Comparison of ENCODE assay signal across 1 cellular context in the genomic region with DNA sequence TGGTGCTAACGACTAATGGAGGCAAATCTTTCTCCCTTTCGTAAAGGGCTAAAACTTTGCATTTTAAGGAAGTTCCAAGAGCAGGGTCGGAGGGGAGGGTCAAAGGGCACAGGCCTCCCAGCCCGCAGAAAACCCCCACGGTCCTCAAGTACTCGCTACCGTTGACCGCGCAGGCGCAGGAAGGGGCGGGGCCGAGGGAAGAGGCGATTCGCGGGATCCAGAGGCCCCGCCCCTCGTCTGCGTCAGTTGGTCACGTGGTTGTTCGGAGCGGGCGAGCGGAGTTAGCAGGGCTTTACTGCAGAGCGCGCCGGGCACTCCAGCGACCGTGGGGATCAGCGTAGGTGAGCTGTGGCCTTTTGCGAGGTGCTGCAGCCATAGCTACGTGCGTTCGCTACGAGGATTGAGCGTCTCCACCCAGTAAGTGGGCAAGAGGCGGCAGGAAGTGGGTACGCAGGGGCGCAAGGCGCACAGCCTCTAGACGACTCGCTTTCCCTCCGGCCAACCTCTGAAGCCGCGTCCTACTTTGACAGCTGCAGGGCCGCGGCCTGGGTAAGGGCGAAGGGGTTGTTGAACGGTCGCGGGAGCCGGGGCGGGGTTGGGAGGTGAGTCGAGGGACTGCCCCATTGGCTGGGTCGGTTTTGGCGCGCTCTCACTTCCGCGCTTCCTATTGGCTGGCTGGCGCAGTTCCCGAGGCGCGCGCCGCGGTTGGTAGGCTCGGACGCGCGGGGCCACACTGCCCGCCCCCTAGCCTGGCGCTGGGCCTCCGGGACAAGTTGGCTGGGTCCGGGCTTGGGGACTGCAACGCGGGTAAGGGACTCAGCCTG.
TF ChIP-seq lines count a peak whose summit lies in the region.

A gene (plus strand): TSS at position 242 of the 824 bp plus-strand sequence. CDS start 2,310 bp downstream, outside the sequence.

TF ChIP-seq in H1, 55 proteins besides CTCF, POLR2A, EP300 and RAD21:
- TF ChIP-seq, protein P1, sequence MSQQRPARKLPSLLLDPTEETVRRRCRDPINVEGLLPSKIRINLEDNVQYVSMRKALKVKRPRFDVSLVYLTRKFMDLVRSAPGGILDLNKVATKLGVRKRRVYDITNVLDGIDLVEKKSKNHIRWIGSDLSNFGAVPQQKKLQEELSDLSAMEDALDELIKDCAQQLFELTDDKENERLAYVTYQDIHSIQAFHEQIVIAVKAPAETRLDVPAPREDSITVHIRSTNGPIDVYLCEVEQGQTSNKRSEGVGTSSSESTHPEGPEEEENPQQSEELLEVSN (IDR thresholded peaks at IDR 0.05): peak; percentile 90
- TF ChIP-seq HDAC6 (IDR thresholded peaks at IDR 0.05; ENCODE audit: low read depth, low read length) (no peak), POU5F1 (IDR thresholded peaks at IDR 0.05; ENCODE audit: low read depth, low read length) (no peak), SP1 (IDR thresholded peaks at IDR 0.05; ENCODE audit: low read depth, low read length) (peak; percentile 64; the same call in 1 of the 2 replicates), GTF2F1 (IDR thresholded peaks at IDR 0.05; ENCODE audit: borderline replicate concordance, low read depth, low read length) (0 out of 2 replicates have a peak, but pooled peaks have one; percentile 39), KDM1A (IDR thresholded peaks at IDR 0.05; ENCODE audit: borderline replicate concordance, low read length) (no peak), PHF8 (conservative IDR thresholded peaks at IDR 0.05; ENCODE audit: low read depth, low read length) (peak; percentile 96), CBX8 (IDR thresholded peaks at IDR 0.05; ENCODE audit: borderline replicate concordance, low read depth, low read length) (no peak), TBP (IDR thresholded peaks at IDR 0.05; ENCODE audit: low read depth, low read length) (peak; percentile 79), SRF (IDR thresholded peaks at IDR 0.05; ENCODE audit: low read depth, low read length) (no peak), SIX5 (IDR thresholded peaks at IDR 0.05; ENCODE audit: low read depth, low read length) (no peak), RBBP5 (IDR thresholded peaks at IDR 0.05; ENCODE audit: borderline replicate concordance, low read depth, low read length) (peak; percentile 71; the same call in 1 of the 2 replicates), NRF1 (IDR thresholded peaks at IDR 0.05; ENCODE audit: low read depth, low read length) (peak; percentile 75), CHD2 (IDR thresholded peaks at IDR 0.05; ENCODE audit: low read length) (peak; percentile 66), SP4 (IDR thresholded peaks at IDR 0.05; ENCODE audit: low read length) (peak; percentile 83), CREB1 (IDR thresholded peaks at IDR 0.05) (peak; percentile 12; the same call in 1 of the 2 replicates), POLR2AphosphoS5 (IDR thresholded peaks at IDR 0.05; ENCODE audit: low read depth, low read length) (peak; percentile 95), SAP30 (IDR thresholded peaks at IDR 0.05; ENCODE audit: insufficient read depth, insufficient replicate concordance, low read length) (peak; percentile 97), KDM5A (IDR thresholded peaks at IDR 0.05; ENCODE audit: low read length) (0 out of 2 replicates have a peak, but pooled peaks have one; percentile 35), BCL11A (IDR thresholded peaks at IDR 0.05; ENCODE audit: low read depth in 2 of 2, low read length in 2 of 2) (no peak), KDM4A (IDR thresholded peaks at IDR 0.05; ENCODE audit: low read depth, low read length, severe bottlenecking) (peak; percentile 87), RNF2 (IDR thresholded peaks at IDR 0.05; ENCODE audit: borderline replicate concordance, low read depth, low read length, missing control alignments, poor library complexity, severe bottlenecking) (no peak), JUND (IDR thresholded peaks at IDR 0.05; ENCODE audit: low read length) (0 out of 2 replicates have a peak, but pooled peaks have one; percentile 10), EZH2 (IDR thresholded peaks at IDR 0.05; ENCODE audit: low read depth, low read length, severe bottlenecking) (no peak), RXRA (IDR thresholded peaks at IDR 0.05; ENCODE audit: insufficient read depth, low read depth, low read length) (no peak), TAF1 (IDR thresholded peaks at IDR 0.05; ENCODE audit: low read depth, low read length) (peak; percentile 83), ASH2L (IDR thresholded peaks at IDR 0.05; ENCODE audit: low read length) (peak; percentile 81), SIN3A (conservative IDR thresholded peaks at IDR 0.05 in 1 of 2, IDR thresholded peaks at IDR 0.05 in 1 of 2; ENCODE audit: low read depth in 1 of 2, low read length in 2 of 2) (peak in 1 of 2 experiments; percentile 77), YY1 (IDR thresholded peaks at IDR 0.05; ENCODE audit: low read depth, low read length) (no peak), ZNF274 (IDR thresholded peaks at IDR 0.05; ENCODE audit: borderline replicate concordance, extremely low read depth, low read length) (no peak), CTBP2 (IDR thresholded peaks at IDR 0.05; ENCODE audit: borderline replicate concordance, insufficient read depth, insufficient read length, low read length) (no peak), GABPA (IDR thresholded peaks at IDR 0.05; ENCODE audit: borderline replicate concordance, insufficient read depth, low read length) (no peak), SUZ12 (IDR thresholded peaks at IDR 0.05; ENCODE audit: low read length) (no peak), TAF7 (optimal IDR thresholded peaks at IDR 0.05; ENCODE audit: borderline replicate concordance, low read depth, low read length) (peak; percentile 86)
- TF ChIP-seq, protein P2, sequence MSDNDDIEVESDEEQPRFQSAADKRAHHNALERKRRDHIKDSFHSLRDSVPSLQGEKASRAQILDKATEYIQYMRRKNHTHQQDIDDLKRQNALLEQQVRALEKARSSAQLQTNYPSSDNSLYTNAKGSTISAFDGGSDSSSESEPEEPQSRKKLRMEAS (IDR thresholded peaks at IDR 0.05): peak; percentile 89
- TF ChIP-seq, protein P3, sequence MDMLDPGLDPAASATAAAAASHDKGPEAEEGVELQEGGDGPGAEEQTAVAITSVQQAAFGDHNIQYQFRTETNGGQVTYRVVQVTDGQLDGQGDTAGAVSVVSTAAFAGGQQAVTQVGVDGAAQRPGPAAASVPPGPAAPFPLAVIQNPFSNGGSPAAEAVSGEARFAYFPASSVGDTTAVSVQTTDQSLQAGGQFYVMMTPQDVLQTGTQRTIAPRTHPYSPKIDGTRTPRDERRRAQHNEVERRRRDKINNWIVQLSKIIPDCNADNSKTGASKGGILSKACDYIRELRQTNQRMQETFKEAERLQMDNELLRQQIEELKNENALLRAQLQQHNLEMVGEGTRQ (IDR thresholded peaks at IDR 0.05; ENCODE audit: low read length): peak; percentile 84
- TF ChIP-seq, protein P4, sequence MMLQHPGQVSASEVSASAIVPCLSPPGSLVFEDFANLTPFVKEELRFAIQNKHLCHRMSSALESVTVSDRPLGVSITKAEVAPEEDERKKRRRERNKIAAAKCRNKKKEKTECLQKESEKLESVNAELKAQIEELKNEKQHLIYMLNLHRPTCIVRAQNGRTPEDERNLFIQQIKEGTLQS (IDR thresholded peaks at IDR 0.05; ENCODE audit: insufficient read depth, low read depth, low read length): peak; percentile 29; the same call in 1 of the 2 replicates
